In genomic region chr22:37244114-37244921, GRCh38 we compare ENCODE assay signal across 8 cellular contexts. TPM values are rescaled to one million over a fixed set of nuclear protein-coding genes. Genes with fewer than 3 reads are reported as not detected.
DNase-seq lines count a peak whose midpoint lies in the region; ATAC-seq and TF ChIP-seq lines count a peak whose summit lies in the region.

RAC2 (minus strand) TSS chr22:37244269; CDS start chr22:37244148, 121 bp downstream.

- H3K36me3 ChIP-seq in OCI-LY3 (replicated peaks; ENCODE audit: low read depth, low read length) (peaks cover 37% of the 10 kb centered on the region), esophagus squamous epithelium (no peaks in the 10 kb centered on the region), trophoblast cell (ENCODE audit: control insufficient read depth in 1 of 2, insufficient read depth in 2 of 2, low read length in 2 of 2) (no peaks in the 10 kb centered on the region), upper lobe of right lung (no peaks in the 10 kb centered on the region)

- intact Hi-C loops in esophagus squamous epithelium (cut with DNase I): no loop called here
- intact Hi-C loops in upper lobe of right lung (cut with DNase I): no loop called here

- peaks cover 25% of the 10 kb centered on the region for H4K20me1 ChIP-seq in OCI-LY3 (ENCODE audit: insufficient read depth, low read length)

- H2BK5ac ChIP-seq in trophoblast cell (ENCODE audit: low read depth, low read length, poor library complexity): no peak within 1 kb of the TSS

- TF ChIP-seq CTCF in OCI-LY3 (IDR thresholded peaks at IDR 0.05; ENCODE audit: low read depth, low read length) (no peak), esophagus squamous epithelium (IDR thresholded peaks at IDR 0.05) (no peak), upper lobe of right lung (IDR thresholded peaks at IDR 0.05) (no peak)

- H3K27me3 ChIP-seq in OCI-LY3 (ENCODE audit: low read depth, low read length) (no peaks in the 10 kb centered on the region), esophagus squamous epithelium (peaks cover 0 to 63% (median 0%) of the 10 kb centered on the region in 4 donors), trophoblast cell (ENCODE audit: insufficient read depth, low read length) (no peaks in the 10 kb centered on the region), upper lobe of right lung (peaks cover 11% of the 10 kb centered on the region)

- peak; percentile 85 for DNase-seq in activated T-cell treated with anti-CD3 and anti-CD28 coated beads for 1 hour (ENCODE audit: low read depth)
- peak; percentile 47 for DNase-seq in esophagus squamous epithelium (lab: John Stamatoyannopoulos, UW)
- DNase-seq in trophoblast cell: no peak
- peak; percentile 91 for DNase-seq in upper lobe of right lung
- DNase-seq in 8988T: no peak

- no peak within 1 kb of the TSS for H3K4ac ChIP-seq in trophoblast cell (ENCODE audit: low read depth, low read length)

- peak within 1 kb of the TSS; percentile 17 for H4K8ac ChIP-seq in trophoblast cell (ENCODE audit: low read depth, low read length)

- peaks cover 79% of the 10 kb centered on the region for H3K4me1 ChIP-seq in OCI-LY3 (ENCODE audit: low read length)
- peaks cover 0 to 42% (median 7%) of the 10 kb centered on the region in 3 donors for H3K4me1 ChIP-seq in esophagus squamous epithelium
- peaks cover 0 to 9% of the 10 kb centered on the region in 2 experiments for H3K4me1 ChIP-seq in trophoblast cell (ENCODE audit: control insufficient read depth in 1 of 2, insufficient read depth in 2 of 2, low read length in 2 of 2)
- peaks cover 6% of the 10 kb centered on the region for H3K4me1 ChIP-seq in upper lobe of right lung

- H3K23ac ChIP-seq in trophoblast cell (ENCODE audit: low read length): no peak within 1 kb of the TSS

- H2AFZ ChIP-seq in OCI-LY3 (ENCODE audit: low read depth, low read length) (no peak within 1 kb of the TSS), trophoblast cell (ENCODE audit: insufficient read depth, low read length, poor library complexity) (no peak within 1 kb of the TSS)

- peak within 1 kb of the TSS; percentile 22 for H3K14ac ChIP-seq in trophoblast cell (ENCODE audit: low read length)

- no peak within 1 kb of the TSS for H2BK12ac ChIP-seq in trophoblast cell (ENCODE audit: low read length)

- no peak within 1 kb of the TSS for H2AK5ac ChIP-seq in trophoblast cell (ENCODE audit: low read length)

- peak; percentile 95 for TF ChIP-seq POLR2A in GM10847 (IDR thresholded peaks at IDR 0.05; ENCODE audit: extremely low read depth, insufficient read length)
- TF ChIP-seq POLR2A in esophagus squamous epithelium (IDR thresholded peaks at IDR 0.05): peak in 2 of 4 donors; percentile 36 to 57

- no peak within 1 kb of the TSS for H4K12ac ChIP-seq in trophoblast cell (ENCODE audit: low read depth, low read length)

- WGBS in esophagus squamous epithelium, 2 donors: 25 to 32% methylated on average over 8 to 9 of the region's 23 CpGs
- no CpG with 5 or more reads among the region's 23 CpGs for WGBS in trophoblast cell (ENCODE audit: extremely low coverage, insufficient coverage, insufficient read length)

- H3K18ac ChIP-seq in trophoblast cell (ENCODE audit: low read length): no peak within 1 kb of the TSS

- H3K9ac ChIP-seq in OCI-LY3 (ENCODE audit: low read length) (peak within 1 kb of the TSS; percentile 99), trophoblast cell (ENCODE audit: low read length) (no peak within 1 kb of the TSS)

- H3K9me3 ChIP-seq in OCI-LY3 (ENCODE audit: insufficient read depth, low read length) (no peaks in the 10 kb centered on the region), esophagus squamous epithelium (no peaks in the 10 kb centered on the region), trophoblast cell (ENCODE audit: insufficient read depth, low read depth, low read length) (no peaks in the 10 kb centered on the region), upper lobe of right lung (no peaks in the 10 kb centered on the region)

- H2BK120ac ChIP-seq in trophoblast cell (ENCODE audit: insufficient read depth, low read length, poor library complexity): no peak within 1 kb of the TSS

- H3K79me2 ChIP-seq in OCI-LY3 (ENCODE audit: low read length): peaks cover 50% of the 10 kb centered on the region
- no peaks in the 10 kb centered on the region for H3K79me2 ChIP-seq in trophoblast cell (ENCODE audit: control insufficient read depth, insufficient read depth, low read length, poor library complexity)

- H4K91ac ChIP-seq in trophoblast cell (ENCODE audit: low read depth, low read length): no peak within 1 kb of the TSS

- H3K4me3 ChIP-seq in OCI-LY3 (ENCODE audit: low read length): peak within 1 kb of the TSS; percentile 94
- H3K4me3 ChIP-seq in esophagus squamous epithelium: peak within 1 kb of the TSS; percentile 31 to 64 (median 40)
- no peak within 1 kb of the TSS for H3K4me3 ChIP-seq in trophoblast cell (ENCODE audit: low read depth, low read length)
- H3K4me3 ChIP-seq in upper lobe of right lung: peak within 1 kb of the TSS; percentile 59

- H3K4me2 ChIP-seq in OCI-LY3 (ENCODE audit: low read length): peak within 1 kb of the TSS; percentile 92
- H3K4me2 ChIP-seq in trophoblast cell (ENCODE audit: low read length): no peak within 1 kb of the TSS

- no peaks in the 10 kb centered on the region for H3K79me1 ChIP-seq in trophoblast cell (ENCODE audit: low read length)

- ATAC-seq in HG02588 (IDR thresholded peaks at IDR 0.05; ENCODE audit: unreplicated experiment): peak; percentile 39
- peak; percentile 83 for ATAC-seq in upper lobe of right lung

- H3K27ac ChIP-seq in OCI-LY3 (ENCODE audit: low read length) (peak within 1 kb of the TSS; percentile 96), esophagus squamous epithelium (peak within 1 kb of the TSS; percentile 4 to 80 (median 66)), trophoblast cell (ENCODE audit: low read depth, low read length) (no peak within 1 kb of the TSS), upper lobe of right lung (peak within 1 kb of the TSS; percentile 73)

RNA-seq across cellular contexts. Expression of gene RAC2, which starts in this region (rescaled TPM):
- total RNA-seq in esophagus squamous epithelium: 10 to 100 TPM; 17.3 to 27.1 (median 19.6) TPM
- polyA plus RNA-seq in trophoblast cell (2013): 1.9 and 2.5 TPM in 2 replicates
- total RNA-seq in upper lobe of right lung: 107 TPM

Comparison
In these comparisons a context has a peak if more than half of its experiments do, and no peak if none do; other contexts are left out.
1. DNase-seq: peak in activated T-cell treated with anti-CD3 and anti-CD28 coated beads for 1 hour (single experiment), esophagus squamous epithelium (single experiment) and upper lobe of right lung (single experiment); none in trophoblast cell (0 of 2) and 8988T (single experiment).